In genomic region chr4:93451954-93452353, GRCh38 we compare ENCODE assay signal across 33 cellular contexts.
"Had no signal": no experiment of that assay in that cellular context is flagged by ENCODE, and none has a peak within 500 bp of the region (broad histone marks: within the 10 kb centered on the region; RNA-seq: fewer than 3 reads in every experiment).

No MANE protein-coding gene starts in this region.

- ATAC-seq: activated naive CD4-positive, alpha-beta T cell treated with anti-CD3 and anti-CD28 coated beads, Interleukin-2, amount 50 U/mL, for 72 hours; activated naive CD8-positive, alpha-beta T cell treated with anti-CD3 and anti-CD28 coated beads, Interleukin-2, amount 50 U/mL, for 24 hours; activated T-cell treated with anti-CD3 and anti-CD28 coated beads, Interleukin-2, amount 50 U/mL, for 4 hours; activated T-cell treated with anti-CD3 and anti-CD28 coated beads, Interleukin-2, amount 50 U/mL, for 72 hours; activated T-helper 17 cell treated with anti-CD3 and anti-CD28 coated beads, Interleukin-2, amount 50 U/mL, for 72 hours; body of pancreas had no signal

- H3K4me1 ChIP-seq: adrenal gland, ascending aorta, body of pancreas, breast epithelium had no signal

- FAIRE-seq: astrocyte, bronchial epithelial cell, colon had no signal

- H3K4me3 ChIP-seq: adrenal gland, ascending aorta, body of pancreas, breast epithelium, cardiac muscle cell had no signal

- H3K27ac ChIP-seq: adrenal gland, ascending aorta, body of pancreas, brain microvascular endothelial cell, breast epithelium, cardiac muscle cell had no signal

- H3K36me3 ChIP-seq: adrenal gland, ascending aorta, brain microvascular endothelial cell, cardiac muscle cell had no signal

- H3K9me3 ChIP-seq: adrenal gland, ascending aorta, body of pancreas, breast epithelium had no signal

- H3K27me3 ChIP-seq: adrenal gland, ascending aorta, body of pancreas, brain microvascular endothelial cell, breast epithelium, cardiac muscle cell had no signal

- DNase-seq: activated effector memory CD4-positive, alpha-beta T cell treated with anti-CD3 and anti-CD28 coated beads, Interleukin-2, amount 50 U/mL, for 16 hours; activated effector memory CD4-positive, alpha-beta T cell treated with Interleukin-2 at 50 U/mL for 16 hours; activated gamma-delta T cell; activated gamma-delta T cell treated with Interleukin-2 at 50 U/mL for 16 hours; activated naive CD4-positive, alpha-beta T cell; activated naive CD4-positive, alpha-beta T cell treated with anti-CD3 and anti-CD28 coated beads for 36 hours; activated naive CD4-positive, alpha-beta T cell treated with anti-CD3 and anti-CD28 coated beads, Interleukin-2, amount 10 ng/mL, durations not matched to agents 7 days and 5 days; activated naive CD4-positive, alpha-beta T cell treated with anti-CD3 and anti-CD28 coated beads, Interleukin-2, amount 50 U/mL, for 16 hours; activated naive CD4-positive, alpha-beta T cell treated with Interleukin-2 at 50 U/mL for 16 hours; activated naive CD8-positive, alpha-beta T cell treated with anti-CD3 and anti-CD28 coated beads for 36 hours; activated naive CD8-positive, alpha-beta T cell treated with anti-CD3 and anti-CD28 coated beads, Interleukin-2, amount 10 ng/mL, durations not matched to agents 7 days and 5 days; activated naive CD8-positive, alpha-beta T cell treated with anti-CD3 and anti-CD28 coated beads, Interleukin-2, amount 50 U/mL, for 24 hours; activated T-cell treated with anti-CD3 and anti-CD28 coated beads, Interleukin-2, amount 50 U/mL, for 4 hours; activated T-cell treated with anti-CD3 and anti-CD28 coated beads, Interleukin-2, amount 50 U/mL, for 48 hours; activated T-cell treated with anti-CD3 and anti-CD28 coated beads, Interleukin-2, amount 50 U/mL, for 72 hours; adrenal gland; amniotic stem cell; amygdala; anterior cingulate cortex; aorta; body of pancreas; brain microvascular endothelial cell; caudate nucleus; central memory CD4-positive, alpha-beta T cell; cerebellar nuclear complex had no signal
